In genomic region chr1:8255712-8256111, GRCh38 we compare ENCODE assay signal across 25 cellular contexts.
"Had no signal": no experiment of that assay in that cellular context is flagged by ENCODE, and none has a peak within 500 bp of the region (broad histone marks: within the 10 kb centered on the region; RNA-seq: fewer than 3 reads in every experiment).

No MANE protein-coding gene starts in this region.

- H3K9me3 ChIP-seq: left lung, mucosa of descending colon, ovary, prostate gland, sigmoid colon, tibial nerve, uterus had no signal

- H3K4me1 Mint-ChIP-seq: memory B cell; stimulated activated memory B cell treated with anti-CD40 and anti-IgM and Interleukin-4, amounts not matched to agents 10 μg/mL and 1 μg/mL and 100 μg/mL, for 72 hours had no signal

- H3K4me3 ChIP-seq: left lung, mucosa of descending colon, ovary, prostate gland, sigmoid colon, tibial nerve, uterus had no signal

- H3K27ac ChIP-seq: left lung, ovary, prostate gland, sigmoid colon, tibial nerve, uterus had no signal

- H3K9me3 Mint-ChIP-seq: memory B cell; natural killer cell treated with Interleukin-12 subunit alpha and Interleukin-12 subunit beta and Interleukin-15 and Interleukin-18, amount 100 ng/mL, for 72 hours; stimulated activated naive CD8-positive, alpha-beta T cell treated with anti-CD3 and anti-CD28 coated beads, Interleukin-15, amount 100 ng/mL, for 72 hours had no signal

- DNase-seq: hypothalamus; islet precursor cell; left lung; midbrain; naive thymus-derived CD4-positive, alpha-beta T cell; ovary; retina; right cardiac atrium; sigmoid colon; small intestine; stimulated activated CD4-positive, alpha-beta T cell treated with anti-CD3 and anti-CD28 coated beads, Interleukin-1b, Interleukin-23, amount 100 ng/mL, for 48 hours; stimulated activated CD4-positive, alpha-beta T cell treated with anti-CD3 and anti-CD28 coated beads, Interleukin-2, amount 100 ng/mL, for 48 hours; stimulated activated CD4-positive, alpha-beta T cell treated with anti-CD3 and anti-CD28 coated beads, Interleukin-4, amount 100 ng/mL, for 4 hours; stimulated activated CD8-positive, alpha-beta memory T cell treated with anti-CD3 and anti-CD28 coated beads, Interleukin-4, amount 100 ng/mL, for 48 hours; stimulated activated naive CD4-positive, alpha-beta T cell treated with Interleukin-2 at 50 U/mL for 16 hours; stimulated activated naive CD8-positive, alpha-beta T cell treated with anti-CD3 and anti-CD28 coated beads, Interleukin-15, amount 100 ng/mL, for 72 hours; substantia nigra; uterus had no signal

- ATAC-seq: left lung; mucosa of descending colon; naive thymus-derived CD4-positive, alpha-beta T cell; natural killer cell treated with Interleukin-12 subunit alpha and Interleukin-12 subunit beta and Interleukin-15 and Interleukin-18, amount 100 ng/mL, for 72 hours; right cardiac atrium; stimulated activated memory B cell treated with anti-CD40 and anti-IgM and Interleukin-4, amounts not matched to agents 10 μg/mL and 1 μg/mL and 100 μg/mL, for 72 hours; stimulated activated naive CD8-positive, alpha-beta T cell treated with anti-CD3 and anti-CD28 coated beads, Interleukin-15, amount 100 ng/mL, for 72 hours had no signal

- H3K4me3 Mint-ChIP-seq: memory B cell; naive thymus-derived CD4-positive, alpha-beta T cell; natural killer cell treated with Interleukin-12 subunit alpha and Interleukin-12 subunit beta and Interleukin-15 and Interleukin-18, amount 100 ng/mL, for 72 hours; stimulated activated memory B cell treated with anti-CD40 and anti-IgM and Interleukin-4, amounts not matched to agents 10 μg/mL and 1 μg/mL and 100 μg/mL, for 72 hours; stimulated activated naive CD8-positive, alpha-beta T cell treated with anti-CD3 and anti-CD28 coated beads, Interleukin-15, amount 100 ng/mL, for 72 hours; type B pancreatic cell had no signal

- H3K27ac Mint-ChIP-seq: memory B cell; natural killer cell treated with Interleukin-12 subunit alpha and Interleukin-12 subunit beta and Interleukin-15 and Interleukin-18, amount 100 ng/mL, for 72 hours; stimulated activated memory B cell treated with anti-CD40 and anti-IgM and Interleukin-4, amounts not matched to agents 10 μg/mL and 1 μg/mL and 100 μg/mL, for 72 hours; stimulated activated naive CD8-positive, alpha-beta T cell treated with anti-CD3 and anti-CD28 coated beads, Interleukin-15, amount 100 ng/mL, for 72 hours; type B pancreatic cell had no signal

- H3K27me3 Mint-ChIP-seq: type B pancreatic cell had no signal

- H3K36me3 ChIP-seq: left lung, ovary, prostate gland, sigmoid colon, tibial nerve, uterus had no signal

- H3K27me3 ChIP-seq: left lung, ovary, sigmoid colon, tibial nerve, uterus had no signal

- H3K36me3 Mint-ChIP-seq: memory B cell; naive thymus-derived CD4-positive, alpha-beta T cell; natural killer cell treated with Interleukin-12 subunit alpha and Interleukin-12 subunit beta and Interleukin-15 and Interleukin-18, amount 100 ng/mL, for 72 hours; stimulated activated memory B cell treated with anti-CD40 and anti-IgM and Interleukin-4, amounts not matched to agents 10 μg/mL and 1 μg/mL and 100 μg/mL, for 72 hours; type B pancreatic cell had no signal
